In the genomic region with DNA sequence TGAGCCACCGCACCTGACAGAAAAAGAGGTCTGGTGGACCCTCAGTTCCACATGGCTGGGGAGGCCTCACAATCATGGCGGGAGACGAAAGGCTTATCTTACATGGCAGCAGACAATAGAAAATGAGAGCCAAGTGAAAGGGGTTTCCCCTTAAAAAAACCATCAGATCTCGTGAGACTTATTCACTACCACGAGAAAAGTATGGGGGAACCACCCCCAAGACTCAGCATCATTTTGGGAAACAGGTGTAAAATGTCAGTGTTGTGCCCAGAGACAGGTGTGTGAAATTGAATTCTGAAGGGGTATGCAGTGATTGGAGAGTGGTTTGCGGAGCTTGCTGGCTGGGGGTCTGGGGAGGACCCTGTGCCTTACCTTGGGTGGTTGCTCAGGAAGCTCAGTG, we compare ENCODE assay signal across 19 cellular contexts. TPM values are rescaled to one million over a fixed set of nuclear protein-coding genes. Genes with fewer than 3 reads are reported as not detected.
DNase-seq lines count a peak whose midpoint lies in the region; ATAC-seq and TF ChIP-seq lines count a peak whose summit lies in the region.
"Had no signal": no experiment of that assay in that cellular context is flagged by ENCODE, and none has a peak within 500 bp of the region (broad histone marks: within the 10 kb centered on the region; RNA-seq: fewer than 3 reads in every experiment).

No MANE protein-coding gene starts in this region.

- TF ChIP-seq RAD21 in SK-N-SH (IDR thresholded peaks at IDR 0.05; ENCODE audit: low read length), result no peak

- H3K9ac ChIP-seq in SK-N-SH, result no peak overlapping the region

- peak overlapping the region; percentile 48 for H3K4me3 Mint-ChIP-seq in natural killer cell treated with Interleukin-12 subunit alpha and Interleukin-12 subunit beta and Interleukin-15 and Interleukin-18, amount 100 ng/mL, for 72 hours
- H3K4me3 Mint-ChIP-seq in natural killer cell, result no peak overlapping the region
- H3K4me3 Mint-ChIP-seq in activated T-helper 2 cell treated with anti-CD3 and anti-CD28 coated beads, Interferon-gamma antibody, Interleukin-2, Interleukin-4, amounts not matched to agents 10 μg/mL and 5 μg/mL and 100 μg/mL, durations not matched to agents 14 hours and 24 hours and 36 hours (ENCODE audit: low read depth), result no peak overlapping the region
- no peak overlapping the region for H3K4me3 Mint-ChIP-seq in naive thymus-derived CD8-positive, alpha-beta T cell

- ATAC-seq in SK-N-SH treated with all-trans-retinoic acid at 6 μM for 48 hours (no peak), natural killer cell (no peak)
- ATAC-seq in natural killer cell treated with Interleukin-12 subunit alpha and Interleukin-12 subunit beta and Interleukin-15 and Interleukin-18, amount 100 ng/mL, for 72 hours, result no peak
- ATAC-seq in naive thymus-derived CD8-positive, alpha-beta T cell, result no peak
- ATAC-seq: HCT116, K562 had no signal

- 97% methylated on average over 6 of the region's 6 CpGs for WGBS in SK-N-SH (ENCODE audit: low lambda C conversion rate)

- TF ChIP-seq CTCF in SK-N-SH (IDR thresholded peaks at IDR 0.05), result no peak
- TF ChIP-seq CTCF in natural killer cell (IDR thresholded peaks at IDR 0.05), result no peak

- peak overlapping the region in 1 of 2 donors; percentile 76 for H3K27ac Mint-ChIP-seq in natural killer cell treated with Interleukin-12 subunit alpha and Interleukin-12 subunit beta and Interleukin-15 and Interleukin-18, amount 100 ng/mL, for 72 hours
- H3K27ac Mint-ChIP-seq in natural killer cell, result peak overlapping the region in 1 of 2 donors; percentile 40
- peak overlapping the region; percentile 28 for H3K27ac Mint-ChIP-seq in activated T-helper 2 cell treated with anti-CD3 and anti-CD28 coated beads, Interferon-gamma antibody, Interleukin-2, Interleukin-4, amounts not matched to agents 10 μg/mL and 5 μg/mL and 100 μg/mL, durations not matched to agents 14 hours and 24 hours and 36 hours
- H3K27ac Mint-ChIP-seq in naive thymus-derived CD8-positive, alpha-beta T cell, result no peak overlapping the region

- no peaks in the 10 kb centered on the region for H3K9me2 ChIP-seq in SK-N-SH

- no peaks in the 10 kb centered on the region for H3F3A ChIP-seq in SK-N-SH (replicated peaks; ENCODE audit: insufficient read depth)

- H3K4me3 ChIP-seq in SK-N-SH (ENCODE audit: low read depth in 2 of 2, low read length in 1 of 2), result no peak overlapping the region
- H3K4me3 ChIP-seq: K562 had no signal

- H3K9me3 ChIP-seq in SK-N-SH, result no peaks in the 10 kb centered on the region

- peaks cover 0 to 2% of the 10 kb centered on the region in 2 experiments for H3K36me3 ChIP-seq in SK-N-SH (replicated peaks in 1 of 2; ENCODE audit: control insufficient read depth in 1 of 2, insufficient read depth in 2 of 2, low read length in 1 of 2)

- POLR2A ChIA-PET in SK-N-SH (lab: Yijun Ruan, JAX), result no interaction called here
- POLR2A ChIA-PET in naive thymus-derived CD8-positive, alpha-beta T cell (lab: Charles Lee), result interaction anchor here (2.8 kb wide), 1 partner anchor 27 kb away, joined by 15 read pairs; the partner anchor contains the start of gene ING5

- peak; percentile 4 for DNase-seq in SK-N-SH
- no peak for DNase-seq in natural killer cell treated with Interleukin-12 subunit alpha and Interleukin-12 subunit beta and Interleukin-15 and Interleukin-18, amount 100 ng/mL, for 72 hours (ENCODE audit: low spot score)
- DNase-seq in natural killer cell, result no peak
- no peak for DNase-seq in activated T-helper 2 cell treated with anti-CD3 and anti-CD28 coated beads, Interferon-gamma antibody, Interleukin-2, Interleukin-4, amounts not matched to agents 10 μg/mL and 5 μg/mL and 100 μg/mL, durations not matched to agents 14 hours and 24 hours and 36 hours (ENCODE audit: low spot score)
- no peak for DNase-seq in hippocampal formation (lab: John Stamatoyannopoulos, UW)
- no peak for DNase-seq in NCI-H510A treated with DMSO at 0.1 percent for 48 hours (lab: John Stamatoyannopoulos, UW)
- DNase-seq in naive thymus-derived CD8-positive, alpha-beta T cell, result no peak
- DNase-seq: NCI-H1048, NCI-H146, NCI-H2081 treated with DMSO at 0.1 percent for 48 hours, NCI-H2227 treated with DMSO at 0.1 percent for 48 hours, NCI-H526 treated with DMSO at 0.1 percent for 48 hours, OCI-M1, RPMI8226 had no signal

- H3K4me1 ChIP-seq in SK-N-SH (ENCODE audit: control insufficient read depth in 1 of 2, insufficient read depth in 2 of 2, low read depth in 1 of 2, low read length in 1 of 2), result peaks cover 0 to 2% of the 10 kb centered on the region in 2 experiments; a peak in 1 of 4 replicates

- H2AFZ ChIP-seq in SK-N-SH (ENCODE audit: low read depth), result no peak overlapping the region

- H4K20me1 ChIP-seq in SK-N-SH (ENCODE audit: insufficient read depth), result no peaks in the 10 kb centered on the region

- H3K9me3 Mint-ChIP-seq in natural killer cell treated with Interleukin-12 subunit alpha and Interleukin-12 subunit beta and Interleukin-15 and Interleukin-18, amount 100 ng/mL, for 72 hours, result no peaks in the 10 kb centered on the region
- H3K9me3 Mint-ChIP-seq in natural killer cell, result no peaks in the 10 kb centered on the region
- H3K9me3 Mint-ChIP-seq in activated T-helper 2 cell treated with anti-CD3 and anti-CD28 coated beads, Interferon-gamma antibody, Interleukin-2, Interleukin-4, amounts not matched to agents 10 μg/mL and 5 μg/mL and 100 μg/mL, durations not matched to agents 14 hours and 24 hours and 36 hours, result no peaks in the 10 kb centered on the region
- H3K9me3 Mint-ChIP-seq in naive thymus-derived CD8-positive, alpha-beta T cell, result no peaks in the 10 kb centered on the region

- no peak for TF ChIP-seq EP300 in SK-N-SH (IDR thresholded peaks at IDR 0.05; ENCODE audit: borderline replicate concordance in 1 of 2, low read depth in 1 of 2, low read length in 1 of 2)

- H3K4me1 Mint-ChIP-seq in natural killer cell treated with Interleukin-12 subunit alpha and Interleukin-12 subunit beta and Interleukin-15 and Interleukin-18, amount 100 ng/mL, for 72 hours (ENCODE audit: low read depth in 2 of 2), result peaks cover 31 to 32% of the 10 kb centered on the region in 2 donors
- peaks cover 14 to 23% of the 10 kb centered on the region in 2 donors for H3K4me1 Mint-ChIP-seq in natural killer cell
- peaks cover 26% of the 10 kb centered on the region for H3K4me1 Mint-ChIP-seq in activated T-helper 2 cell treated with anti-CD3 and anti-CD28 coated beads, Interferon-gamma antibody, Interleukin-2, Interleukin-4, amounts not matched to agents 10 μg/mL and 5 μg/mL and 100 μg/mL, durations not matched to agents 14 hours and 24 hours and 36 hours (ENCODE audit: low read depth)
- H3K4me1 Mint-ChIP-seq in naive thymus-derived CD8-positive, alpha-beta T cell, result peaks cover 6 to 26% (median 12%) of the 10 kb centered on the region in 4 donors

- H3K4me2 ChIP-seq in SK-N-SH, result no peak overlapping the region

- H3K27me3 Mint-ChIP-seq in natural killer cell treated with Interleukin-12 subunit alpha and Interleukin-12 subunit beta and Interleukin-15 and Interleukin-18, amount 100 ng/mL, for 72 hours, result no peaks in the 10 kb centered on the region
- H3K27me3 Mint-ChIP-seq in natural killer cell (ENCODE audit: low read depth in 2 of 2), result no peaks in the 10 kb centered on the region
- H3K27me3 Mint-ChIP-seq in activated T-helper 2 cell treated with anti-CD3 and anti-CD28 coated beads, Interferon-gamma antibody, Interleukin-2, Interleukin-4, amounts not matched to agents 10 μg/mL and 5 μg/mL and 100 μg/mL, durations not matched to agents 14 hours and 24 hours and 36 hours (ENCODE audit: low read depth), result no peaks in the 10 kb centered on the region
- H3K27me3 Mint-ChIP-seq in naive thymus-derived CD8-positive, alpha-beta T cell, result no peaks in the 10 kb centered on the region

- H3K27me3 ChIP-seq in SK-N-SH (ENCODE audit: insufficient read depth), result no peaks in the 10 kb centered on the region

- no peaks in the 10 kb centered on the region for H3K36me3 Mint-ChIP-seq in natural killer cell treated with Interleukin-12 subunit alpha and Interleukin-12 subunit beta and Interleukin-15 and Interleukin-18, amount 100 ng/mL, for 72 hours
- no peaks in the 10 kb centered on the region for H3K36me3 Mint-ChIP-seq in natural killer cell
- H3K36me3 Mint-ChIP-seq in activated T-helper 2 cell treated with anti-CD3 and anti-CD28 coated beads, Interferon-gamma antibody, Interleukin-2, Interleukin-4, amounts not matched to agents 10 μg/mL and 5 μg/mL and 100 μg/mL, durations not matched to agents 14 hours and 24 hours and 36 hours (ENCODE audit: low read depth), result peaks cover 4% of the 10 kb centered on the region
- peaks cover 0 to 4% (median 0%) of the 10 kb centered on the region in 3 donors for H3K36me3 Mint-ChIP-seq in naive thymus-derived CD8-positive, alpha-beta T cell

- CTCF ChIA-PET in SK-N-SH (lab: Yijun Ruan, JAX), result interaction anchor here (1.0 to 5.4 kb wide), 2 partner anchors 28 to 149 kb away, joined by 3 to 34 read pairs; partner anchors contain the start of gene ING5

- no peak overlapping the region for H3K27ac ChIP-seq in SK-N-SH (ENCODE audit: low read depth in 2 of 2, low read length in 1 of 2)
- H3K27ac ChIP-seq: 22Rv1, C4-2B had no signal

- no peaks in the 10 kb centered on the region for H3K79me2 ChIP-seq in SK-N-SH (ENCODE audit: insufficient read depth)

- intact Hi-C loops in natural killer cell (cut with micrococcal nuclease), result no loop called here
- intact Hi-C loops in activated T-helper 2 cell treated with anti-CD3 and anti-CD28 coated beads, Interferon-gamma antibody, Interleukin-2, Interleukin-4, amounts not matched to agents 10 μg/mL and 5 μg/mL and 100 μg/mL, durations not matched to agents 14 hours and 24 hours and 36 hours (cut with micrococcal nuclease), result loop anchor here (5.0 kb wide), 2 partner anchors 43 to 132 kb away; partner anchors contain the start of gene DTYMK

RNA-seq across cellular contexts. Expression of gene D2HGDH, which starts 4.6 kb away (rescaled TPM):
- 33.7 and 36.3 TPM in 2 replicates for polyA plus RNA-seq in SK-N-SH (2012; rRNA removed)
- polyA plus RNA-seq in SK-N-SH (2012; cell fraction: cytosol; rRNA removed), result 12.4 and 18.7 TPM in 2 replicates
- 210 and 218 TPM in 2 replicates for polyA plus RNA-seq in SK-N-SH (2012; cell fraction: nucleus; rRNA removed)
- 10 to 100 TPM; 36.6 to 60.1 TPM for total RNA-seq in natural killer cell treated with Interleukin-12 subunit alpha and Interleukin-12 subunit beta and Interleukin-15 and Interleukin-18, amount 100 ng/mL, for 72 hours
- total RNA-seq in natural killer cell, result 10 to 100 TPM; 28.9 to 45.5 (median 43.4) TPM
- 36.5 and 39.9 TPM in 2 replicates for total RNA-seq in activated T-helper 2 cell treated with anti-CD3 and anti-CD28 coated beads, Interferon-gamma antibody, Interleukin-2, Interleukin-4, amounts not matched to agents 10 μg/mL and 5 μg/mL and 100 μg/mL, durations not matched to agents 14 hours and 24 hours and 36 hours
- 10 to 100 TPM; 47.6 to 51.6 TPM for total RNA-seq in naive thymus-derived CD8-positive, alpha-beta T cell
- polyA plus RNA-seq in naive thymus-derived CD8-positive, alpha-beta T cell, result 1 to 10 TPM; 1.5 to 6.8 (median 2.7) TPM

RNA-seq across cellular contexts. Expression of gene ING5, which starts 28.0 kb away (rescaled TPM):
- polyA plus RNA-seq in SK-N-SH (2012; rRNA removed), result 56.3 and 62.9 TPM in 2 replicates
- 31.8 and 41.4 TPM in 2 replicates for polyA plus RNA-seq in SK-N-SH (2012; cell fraction: cytosol; rRNA removed)
- 212 and 214 TPM in 2 replicates for polyA plus RNA-seq in SK-N-SH (2012; cell fraction: nucleus; rRNA removed)
- 10 to 100 TPM; 27.8 to 70.6 TPM for total RNA-seq in natural killer cell treated with Interleukin-12 subunit alpha and Interleukin-12 subunit beta and Interleukin-15 and Interleukin-18, amount 100 ng/mL, for 72 hours
- 10 to 100 TPM; 25.6 to 40.9 (median 34.7) TPM for total RNA-seq in natural killer cell
- total RNA-seq in activated T-helper 2 cell treated with anti-CD3 and anti-CD28 coated beads, Interferon-gamma antibody, Interleukin-2, Interleukin-4, amounts not matched to agents 10 μg/mL and 5 μg/mL and 100 μg/mL, durations not matched to agents 14 hours and 24 hours and 36 hours, result 49.4 and 56.4 TPM in 2 replicates
- total RNA-seq in naive thymus-derived CD8-positive, alpha-beta T cell, result 10 to 100 TPM; 73.1 to 80.8 TPM
- polyA plus RNA-seq in naive thymus-derived CD8-positive, alpha-beta T cell, result 10 to 100 TPM; 16.4 to 23.5 (median 17.4) TPM

RNA-seq across cellular contexts. Expression of gene DTYMK, which starts 43.3 kb away (rescaled TPM):
- 36.3 and 51.1 TPM in 2 replicates for polyA plus RNA-seq in SK-N-SH (2012; rRNA removed)
- 32.5 and 40.9 TPM in 2 replicates for polyA plus RNA-seq in SK-N-SH (2012; cell fraction: cytosol; rRNA removed)
- 32.1 and 47.2 TPM in 2 replicates for polyA plus RNA-seq in SK-N-SH (2012; cell fraction: nucleus; rRNA removed)
- 100 to 1,000 TPM in 1 of 2 donors, 10 to 100 TPM in 1; 65.1 to 155 TPM for total RNA-seq in natural killer cell treated with Interleukin-12 subunit alpha and Interleukin-12 subunit beta and Interleukin-15 and Interleukin-18, amount 100 ng/mL, for 72 hours
- 10 to 100 TPM; 15.4 to 17.5 (median 15.6) TPM for total RNA-seq in natural killer cell
- total RNA-seq in activated T-helper 2 cell treated with anti-CD3 and anti-CD28 coated beads, Interferon-gamma antibody, Interleukin-2, Interleukin-4, amounts not matched to agents 10 μg/mL and 5 μg/mL and 100 μg/mL, durations not matched to agents 14 hours and 24 hours and 36 hours, result 95.9 and 98.2 TPM in 2 replicates
- total RNA-seq in naive thymus-derived CD8-positive, alpha-beta T cell, result 10 to 100 TPM; 19.8 to 21.2 TPM
- 10 to 100 TPM; 36.3 to 40.7 (median 38.6) TPM for polyA plus RNA-seq in naive thymus-derived CD8-positive, alpha-beta T cell

RNA-seq across cellular contexts. Expression of gene GAL3ST2, which starts 46.8 kb away (rescaled TPM):
- polyA plus RNA-seq in SK-N-SH (2012; rRNA removed), result 0.10 and 0.15 TPM in 2 replicates
- 0.04 TPM in 1 of 2 replicates, not detected in the other for polyA plus RNA-seq in SK-N-SH (2012; cell fraction: cytosol; rRNA removed)
- polyA plus RNA-seq in SK-N-SH (2012; cell fraction: nucleus; rRNA removed), result 0.74 and 1.0 TPM in 2 replicates
- total RNA-seq in natural killer cell treated with Interleukin-12 subunit alpha and Interleukin-12 subunit beta and Interleukin-15 and Interleukin-18, amount 100 ng/mL, for 72 hours, result 1 to 10 TPM in 1 of 2 donors, under 1 TPM in 1; 0.83 to 2.8 TPM
- under 1 TPM in 1 of 3 donors, not detected in 2; 0.88 TPM for total RNA-seq in natural killer cell
- 1.3 and 1.9 TPM in 2 replicates for total RNA-seq in activated T-helper 2 cell treated with anti-CD3 and anti-CD28 coated beads, Interferon-gamma antibody, Interleukin-2, Interleukin-4, amounts not matched to agents 10 μg/mL and 5 μg/mL and 100 μg/mL, durations not matched to agents 14 hours and 24 hours and 36 hours
- total RNA-seq in naive thymus-derived CD8-positive, alpha-beta T cell, result not detected
- not detected for polyA plus RNA-seq in naive thymus-derived CD8-positive, alpha-beta T cell
- polyA plus RNA-seq: K562 had no signal
